8 cellular contexts compared by ENCODE assay signal in the genomic region with DNA sequence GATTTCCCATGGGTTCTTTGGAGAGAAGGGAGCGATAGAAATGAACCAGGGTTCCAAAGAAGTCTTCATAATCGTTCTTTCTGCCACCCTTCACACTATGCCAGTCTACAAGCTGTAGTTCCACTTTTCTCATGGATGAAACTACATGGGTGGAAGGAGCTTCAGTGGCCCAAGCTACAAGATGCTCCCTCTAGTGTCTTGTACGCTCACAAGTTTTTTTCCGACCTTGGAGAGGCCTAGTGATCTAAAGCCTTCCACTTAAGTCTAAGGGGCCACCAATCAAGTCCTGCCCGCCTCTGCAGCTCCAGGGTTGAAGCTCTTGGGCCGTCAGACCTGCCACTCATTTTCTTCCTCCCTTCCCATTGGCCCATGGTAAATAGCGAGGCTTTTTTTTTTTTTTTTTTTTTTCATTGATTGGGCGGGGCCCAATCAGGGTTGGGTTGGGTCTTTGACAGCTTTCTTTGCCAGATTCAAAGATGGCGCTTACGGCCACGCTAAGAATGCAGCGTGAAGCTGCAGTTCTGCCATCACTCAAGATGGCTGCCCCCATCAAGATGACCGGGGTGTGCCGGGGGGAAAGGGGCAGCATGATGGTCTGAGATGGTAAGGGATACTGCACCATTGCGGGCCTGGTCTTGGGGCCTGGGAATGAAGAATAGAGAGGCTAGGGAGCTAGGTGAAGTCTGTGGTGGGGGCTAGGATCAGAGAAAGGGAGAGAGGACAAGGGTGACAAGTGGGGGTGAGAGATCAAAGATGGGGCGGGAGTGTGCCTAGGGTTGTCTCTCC. TPM values are rescaled to one million over a fixed set of nuclear protein-coding genes. Genes with fewer than 3 reads are reported as not detected.
DNase-seq lines count a peak whose midpoint lies in the region; ATAC-seq and FAIRE-seq lines count a peak whose summit lies in the region.

A gene (plus strand): TSS at position 527 of the 786 bp plus-strand sequence. CDS start 430 bp downstream, outside the sequence.

- FAIRE-seq in colon (lab: Jason Lieb, UNC) = peak; percentile 92

- H3K4me2 ChIP-seq in BLaER1 = peak within 1 kb of the TSS; percentile 95

- intact Hi-C loops in activated CD4-positive, alpha-beta T cell treated with anti-CD3 and anti-CD28 coated beads for 36 hours (cut with DNase I, micrococcal nuclease) = loop anchor here (1.0 to 5.0 kb wide), 15 partner anchors 16 to 1337 kb away; a partner anchor contains a TSS

- peaks cover 27% of the 10 kb centered on the region for H3K36me3 ChIP-seq in BLaER1

- H3K4me3 ChIP-seq in BLaER1 = peak within 1 kb of the TSS; percentile 78

- H3K4me3 Mint-ChIP-seq in activated CD4-positive, alpha-beta T cell treated with anti-CD3 and anti-CD28 coated beads for 36 hours = peak within 1 kb of the TSS; percentile 97

- no peaks in the 10 kb centered on the region for H4K20me1 ChIP-seq in BLaER1

- peaks cover 7% of the 10 kb centered on the region for H3K27me3 ChIP-seq in BLaER1

- CTCF ChIA-PET in activated CD4-positive, alpha-beta T cell treated with anti-CD3 and anti-CD28 coated beads for 36 hours (lab: Charles Lee) = interaction anchor here (0.6 to 7.0 kb wide), 43 partner anchors 10 to 457 kb away, joined by 3 to 108 read pairs (median 4); a partner anchor contains a TSS

- H3K9ac ChIP-seq in BLaER1 = peak within 1 kb of the TSS; percentile 80

- peak within 1 kb of the TSS; percentile 98 for H3K27ac Mint-ChIP-seq in activated CD4-positive, alpha-beta T cell treated with anti-CD3 and anti-CD28 coated beads for 36 hours

- DNase-seq in GM19238 (ENCODE audit: insufficient read length, low spot score) (peak; percentile 89), NCI-H510A treated with DMSO at 0.1 percent for 48 hours (lab: John Stamatoyannopoulos, UW) (peak; percentile 95), kidney tubule cell (ENCODE audit: low spot score) (peak; percentile 100)
- DNase-seq in activated CD4-positive, alpha-beta T cell treated with anti-CD3 and anti-CD28 coated beads for 36 hours = peak; percentile 91
- peak; percentile 66 to 81 (median 72) for DNase-seq in stimulated activated CD4-positive, alpha-beta T cell treated with anti-CD3 and anti-CD28 coated beads, Interleukin-1b, Interleukin-23, amount 100 ng/mL, for 24 hours (ENCODE audit: low read depth in 4 of 4, low spot score in 1 of 4)

- peaks cover 19% of the 10 kb centered on the region for H3K36me3 Mint-ChIP-seq in activated CD4-positive, alpha-beta T cell treated with anti-CD3 and anti-CD28 coated beads for 36 hours (ENCODE audit: low read depth)

- H3K9me3 Mint-ChIP-seq in activated CD4-positive, alpha-beta T cell treated with anti-CD3 and anti-CD28 coated beads for 36 hours (ENCODE audit: low read depth) = no peaks in the 10 kb centered on the region

- POLR2A ChIA-PET in activated CD4-positive, alpha-beta T cell treated with anti-CD3 and anti-CD28 coated beads for 36 hours (lab: Charles Lee) = interaction anchor here (0.6 to 1.3 kb wide), 20 partner anchors 9 to 1280 kb away, joined by 3 to 16 read pairs (median 4); a partner anchor contains a TSS

- peaks cover 33% of the 10 kb centered on the region for H3K4me1 Mint-ChIP-seq in activated CD4-positive, alpha-beta T cell treated with anti-CD3 and anti-CD28 coated beads for 36 hours

- H3K4me1 ChIP-seq in BLaER1 = peaks cover 27% of the 10 kb centered on the region

- no peaks in the 10 kb centered on the region for H3K27me3 Mint-ChIP-seq in activated CD4-positive, alpha-beta T cell treated with anti-CD3 and anti-CD28 coated beads for 36 hours

- no peaks in the 10 kb centered on the region for H3K9me3 ChIP-seq in BLaER1

- peak; percentile 96 for ATAC-seq in HG03442 (IDR thresholded peaks at IDR 0.05; ENCODE audit: unreplicated experiment)
- peak; percentile 95 for ATAC-seq in activated CD4-positive, alpha-beta T cell treated with anti-CD3 and anti-CD28 coated beads for 36 hours

- peak within 1 kb of the TSS; percentile 73 for H3K27ac ChIP-seq in BLaER1

RNA-seq across cellular contexts. Expression of the gene that starts here (rescaled TPM):
- total RNA-seq in activated CD4-positive, alpha-beta T cell treated with anti-CD3 and anti-CD28 coated beads for 36 hours = 10 to 100 TPM; 12.3 to 13.2 TPM

Comparison
In these comparisons a context has a peak if more than half of its experiments do, and no peak if none do; other contexts are left out.
1. Peak in every context shown above with its lines: DNase-seq, ATAC-seq, H3K4me3 ChIP-seq and H3K27ac ChIP-seq.